ENCODE assay signal across 21 cellular contexts in genomic region chr6:46347669-46348068, GRCh38.
A peak's percentile ranks its signal among the peaks of the same experiment; 100 is the strongest.
DNase-seq lines count a peak whose midpoint lies in the region; ATAC-seq lines count a peak whose summit lies in the region.
"Had no signal": no experiment of that assay in that cellular context is flagged by ENCODE, and none has a peak within 500 bp of the region (broad histone marks: within the 10 kb centered on the region; RNA-seq: fewer than 3 reads in every experiment).

No MANE protein-coding gene starts in this region.

- peak; percentile 46 for DNase-seq in SK-MEL-5 (ENCODE audit: low read depth, low spot score)
- peak; percentile 32 for DNase-seq in pons (ENCODE audit: low spot score)
- DNase-seq in NCI-H446 treated with DMSO at 0.1 percent for 48 hours (lab: John Stamatoyannopoulos, UW): no peak
- DNase-seq in amygdala (lab: John Stamatoyannopoulos, UW): no peak
- DNase-seq in activated effector memory CD4-positive, alpha-beta T cell treated with Interleukin-2 at 50 U/mL for 16 hours: no peak
- DNase-seq: activated CD4-positive, alpha-beta T cell treated with anti-CD3 and anti-CD28 coated beads, Interleukin-2, amount 10 ng/mL, durations not matched to agents 7 days and 5 days; activated CD8-positive, alpha-beta memory T cell treated with anti-CD3 and anti-CD28 coated beads, Interleukin-2, amount 10 ng/mL, durations not matched to agents 7 days and 5 days; activated naive CD8-positive, alpha-beta T cell treated with anti-CD3 and anti-CD28 coated beads for 36 hours; effector CD4-positive, alpha-beta T cell; gastrocnemius medialis; H7; hypothalamus; KBM-7; NCI-H146; NCI-H524; stimulated activated CD4-positive, alpha-beta T cell treated with anti-CD3 and anti-CD28 coated beads, Interleukin-2, amount 100 ng/mL, for 48 hours; stimulated activated naive CD4-positive, alpha-beta T cell; T-helper 2 cell had no signal

- peak; percentile 53 for ATAC-seq in GM18858 (IDR thresholded peaks at IDR 0.05; ENCODE audit: unreplicated experiment)
- peak; percentile 49 for ATAC-seq in HG03159 (IDR thresholded peaks at IDR 0.05; ENCODE audit: unreplicated experiment)
- ATAC-seq in HG02759 (IDR thresholded peaks at IDR 0.05; ENCODE audit: unreplicated experiment): no peak
- ATAC-seq: activated CD8-positive, alpha-beta memory T cell treated with anti-CD3 and anti-CD28 coated beads, Interleukin-2, amount 10 ng/mL, durations not matched to agents 7 days and 5 days; gastrocnemius medialis had no signal

- in situ Hi-C loops in SK-MEL-5 (cut with HindIII; ENCODE audit: low pct_unique_long_range_greater_than_20kb, low sequenced_read_pairs): no loop called here

Comparison
In these comparisons a context has a peak if more than half of its experiments do, and no peak if none do; other contexts are left out.
1. DNase-seq: peak in SK-MEL-5 (single experiment) and pons (single experiment); none in NCI-H446 treated with DMSO at 0.1 percent for 48 hours (single experiment), amygdala (0 of 56) and activated effector memory CD4-positive, alpha-beta T cell treated with Interleukin-2 at 50 U/mL for 16 hours (single experiment).